In the genomic region with DNA sequence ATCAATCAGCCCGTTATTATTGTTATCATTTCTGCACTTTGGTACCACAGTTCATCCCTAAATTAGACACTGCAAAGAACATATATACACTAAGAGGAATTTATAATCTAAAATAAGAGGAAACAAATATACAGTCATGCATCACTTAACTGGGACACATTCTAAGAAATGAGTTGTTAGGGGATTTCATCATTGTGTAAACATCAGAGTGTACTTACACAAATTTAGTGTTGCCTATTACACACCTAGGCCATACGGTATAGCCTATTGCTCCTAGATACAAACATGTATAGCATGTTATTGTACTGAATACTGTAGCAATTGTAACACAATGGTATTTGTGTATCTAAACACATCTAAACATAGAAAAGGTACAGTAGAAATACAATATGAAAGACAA, we compare ENCODE assay signal across 26 cellular contexts.
"Had no signal": no experiment of that assay in that cellular context is flagged by ENCODE, and none has a peak within 500 bp of the region (broad histone marks: within the 10 kb centered on the region; RNA-seq: fewer than 3 reads in every experiment).

No MANE protein-coding gene starts in this region.

- H3K27me3 ChIP-seq: dorsolateral prefrontal cortex, esophagus muscularis mucosa, gastroesophageal sphincter, heart left ventricle, hepatocyte, ovary, right lobe of liver, suprapubic skin, transverse colon, upper lobe of right lung, vagina had no signal

- H3K4me3 ChIP-seq: dorsolateral prefrontal cortex, esophagus muscularis mucosa, gastroesophageal sphincter, heart left ventricle, hepatocyte, left ventricle myocardium inferior, lower lobe of right lung, ovary, right lobe of liver, suprapubic skin, transverse colon, upper lobe of right lung, vagina had no signal

- H2AFZ ChIP-seq: hepatocyte had no signal

- H3K4me1 ChIP-seq: esophagus muscularis mucosa, foreskin keratinocyte, gastroesophageal sphincter, heart left ventricle, left ventricle myocardium inferior, lower lobe of right lung, right lobe of liver, suprapubic skin, transverse colon, upper lobe of right lung, vagina had no signal

- H3K79me2 ChIP-seq: hepatocyte had no signal

- FAIRE-seq: colon had no signal

- H3K36me3 ChIP-seq: esophagus muscularis mucosa, gastroesophageal sphincter, heart left ventricle, left ventricle myocardium inferior, lower lobe of right lung, ovary, right lobe of liver, suprapubic skin, transverse colon, upper lobe of right lung, vagina had no signal

- DNase-seq: dorsolateral prefrontal cortex; effector CD4-positive, alpha-beta T cell; foreskin keratinocyte; heart left ventricle; kidney; left cardiac atrium; left ventricle myocardium inferior; lower lobe of right lung; natural killer cell; occipital lobe; ovary; posterior cingulate gyrus; right lobe of liver; small intestine; stimulated activated CD4-positive, alpha-beta T cell treated with anti-CD3 and anti-CD28 coated beads, Interleukin-15, amount 100 ng/mL, for 24 hours; stimulated activated CD4-positive, alpha-beta T cell treated with anti-CD3 and anti-CD28 coated beads, Interleukin-2, amount 100 ng/mL, for 48 hours; stimulated activated naive CD4-positive, alpha-beta T cell; stimulated activated naive CD8-positive, alpha-beta T cell treated with anti-CD3 and anti-CD28 coated beads, Interleukin-15, amount 100 ng/mL, for 72 hours; transverse colon; upper lobe of right lung had no signal

- ATAC-seq: foreskin keratinocyte; gastroesophageal sphincter; heart left ventricle; left cardiac atrium; lower lobe of right lung; natural killer cell; stimulated activated naive CD8-positive, alpha-beta T cell treated with anti-CD3 and anti-CD28 coated beads, Interleukin-15, amount 100 ng/mL, for 72 hours; upper lobe of right lung had no signal

- H3K4me2 ChIP-seq: hepatocyte had no signal

- H3K27ac ChIP-seq: dorsolateral prefrontal cortex, esophagus muscularis mucosa, foreskin keratinocyte, gastroesophageal sphincter, heart left ventricle, hepatocyte, left ventricle myocardium inferior, lower lobe of right lung, ovary, right lobe of liver, suprapubic skin, transverse colon, upper lobe of right lung, vagina had no signal

- H3K9me3 ChIP-seq: gastroesophageal sphincter, ovary, right lobe of liver, suprapubic skin, transverse colon, upper lobe of right lung, vagina had no signal
